8 cellular contexts compared by ENCODE assay signal in the genomic region with DNA sequence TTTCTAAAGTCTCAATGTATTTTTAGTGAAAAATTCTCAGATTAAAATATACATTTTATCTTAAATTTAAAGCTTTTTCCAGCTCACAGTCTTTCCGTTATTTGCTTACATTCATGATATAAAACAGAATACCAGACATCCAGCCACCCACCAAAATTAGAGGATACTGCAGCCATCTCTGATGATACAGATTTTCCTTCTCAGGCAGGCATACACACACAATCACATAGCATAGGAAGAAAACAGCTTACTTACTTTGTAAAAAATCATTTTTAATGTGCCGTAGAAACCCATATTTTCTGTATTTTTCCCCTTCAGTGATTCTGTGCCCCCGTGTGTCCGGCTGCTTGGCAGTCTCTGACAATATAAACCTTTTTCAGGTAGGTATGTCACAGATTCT.
DNase-seq lines count a peak whose midpoint lies in the region; ATAC-seq, FAIRE-seq and TF ChIP-seq lines count a peak whose summit lies in the region.

No MANE protein-coding gene starts in this region.

- H3K36me3 Mint-ChIP-seq in GM23338 (ENCODE audit: low read depth) = no peaks in the 10 kb centered on the region
- no peaks in the 10 kb centered on the region for H3K36me3 Mint-ChIP-seq in activated naive CD8-positive, alpha-beta T cell treated with anti-CD3 and anti-CD28 coated beads for 36 hours

- H3K27me3 Mint-ChIP-seq in GM23338 (ENCODE audit: insufficient read depth, low read depth, poor library complexity) = no peaks in the 10 kb centered on the region
- H3K27me3 Mint-ChIP-seq in activated naive CD8-positive, alpha-beta T cell treated with anti-CD3 and anti-CD28 coated beads for 36 hours = no peaks in the 10 kb centered on the region

- H3K9me3 ChIP-seq in thyroid gland = no peaks in the 10 kb centered on the region

- DNase-seq in GM23338 (ENCODE audit: low spot score) (no peak), thyroid gland (no peak), RPMI8226 (no peak), posterior cingulate gyrus (no peak), ACHN (no peak)
- no peak for DNase-seq in activated naive CD8-positive, alpha-beta T cell treated with anti-CD3 and anti-CD28 coated beads for 36 hours
- no peak for DNase-seq in activated CD4-positive, CD25-positive, alpha-beta regulatory T cell (lab: John Stamatoyannopoulos, UW)

- no peak for TF ChIP-seq CTCF in GM23338 (conservative IDR thresholded peaks at IDR 0.05; ENCODE audit: low read depth in 2 of 2)
- no peak for TF ChIP-seq CTCF in thyroid gland (IDR thresholded peaks at IDR 0.05)

- peak overlapping the region; percentile 4; the same call in 1 of the 3 replicates for H3K4me3 Mint-ChIP-seq in GM23338
- H3K4me3 Mint-ChIP-seq in activated naive CD8-positive, alpha-beta T cell treated with anti-CD3 and anti-CD28 coated beads for 36 hours = peak overlapping the region; percentile 56

- no peaks in the 10 kb centered on the region for H3F3A ChIP-seq in GM23338 (replicated peaks; ENCODE audit: low read depth)

- H3K36me3 ChIP-seq in GM23338 (ENCODE audit: insufficient read depth) (no peaks in the 10 kb centered on the region), thyroid gland (no peaks in the 10 kb centered on the region)

- in situ Hi-C loops in ACHN (cut with HindIII; ENCODE audit: low pct_ligation_motif_present, low pct_unique_long_range_greater_than_20kb, low sequenced_read_pairs) = no loop called here

- H3K9me2 ChIP-seq in GM23338 (ENCODE audit: insufficient read depth) = no peaks in the 10 kb centered on the region

- H3K4me2 ChIP-seq in GM23338 = peak overlapping the region; percentile 13; the same call in 1 of the 2 replicates

- H3K27me3 ChIP-seq in GM23338 (ENCODE audit: insufficient read depth) (no peaks in the 10 kb centered on the region), thyroid gland (no peaks in the 10 kb centered on the region)

- intact Hi-C loops in thyroid gland (cut with DNase I) (no loop called here), posterior cingulate gyrus (cut with DNase I) (no loop called here)

- no peak overlapping the region for H2AFZ ChIP-seq in GM23338

- no peak for TF ChIP-seq POLR2A in thyroid gland (IDR thresholded peaks at IDR 0.05)

- WGBS in thyroid gland, 2 donors = 19 to 23% methylated on average over 4 of the region's 4 CpGs

- H3K4me3 ChIP-seq in GM23338 (no peak overlapping the region), thyroid gland (replicated peaks in 1 of 3) (peak overlapping the region in 2 of 3 donors; percentile 3 to 70)

- peak overlapping the region; percentile 37 for H3K27ac Mint-ChIP-seq in GM23338
- H3K27ac Mint-ChIP-seq in activated naive CD8-positive, alpha-beta T cell treated with anti-CD3 and anti-CD28 coated beads for 36 hours = no peak overlapping the region

- no peaks in the 10 kb centered on the region for H4K20me1 ChIP-seq in GM23338 (replicated peaks; ENCODE audit: insufficient read depth)

- ATAC-seq in GM23338 = no peak

- peak; percentile 24 for FAIRE-seq in islet of Langerhans (lab: Jason Lieb, UNC)

- H3K4me1 Mint-ChIP-seq in GM23338 = peaks cover 18% of the 10 kb centered on the region
- H3K4me1 Mint-ChIP-seq in activated naive CD8-positive, alpha-beta T cell treated with anti-CD3 and anti-CD28 coated beads for 36 hours = peaks cover 23% of the 10 kb centered on the region

- H3K4me1 ChIP-seq in GM23338 (ENCODE audit: insufficient read depth) (peaks cover 15% of the 10 kb centered on the region; the same call in 1 of the 2 replicates), thyroid gland (no peaks in the 10 kb centered on the region)

- H3K9me3 Mint-ChIP-seq in GM23338 = no peaks in the 10 kb centered on the region
- no peaks in the 10 kb centered on the region for H3K9me3 Mint-ChIP-seq in activated naive CD8-positive, alpha-beta T cell treated with anti-CD3 and anti-CD28 coated beads for 36 hours

- no peaks in the 10 kb centered on the region for H3K79me2 ChIP-seq in GM23338 (replicated peaks; ENCODE audit: insufficient read depth)

- H3K27ac ChIP-seq in GM23338 (ENCODE audit: low read depth) (no peak overlapping the region), thyroid gland (peak overlapping the region; percentile 56 to 70 (median 58))

TF ChIP-seq in GM23338, 12 proteins besides CTCF, POLR2A, EP300 and RAD21 (continues in another document):
- TF ChIP-seq EZH2phosphoT487 (IDR thresholded peaks at IDR 0.05; ENCODE audit: unreplicated experiment) = no peak
- no peak for TF ChIP-seq JUNB (IDR thresholded peaks at IDR 0.05; ENCODE audit: unreplicated experiment)
- TF ChIP-seq ZNF114 (CRISPR knock-in tag; IDR thresholded peaks at IDR 0.05) = no peak
- TF ChIP-seq, protein P1, sequence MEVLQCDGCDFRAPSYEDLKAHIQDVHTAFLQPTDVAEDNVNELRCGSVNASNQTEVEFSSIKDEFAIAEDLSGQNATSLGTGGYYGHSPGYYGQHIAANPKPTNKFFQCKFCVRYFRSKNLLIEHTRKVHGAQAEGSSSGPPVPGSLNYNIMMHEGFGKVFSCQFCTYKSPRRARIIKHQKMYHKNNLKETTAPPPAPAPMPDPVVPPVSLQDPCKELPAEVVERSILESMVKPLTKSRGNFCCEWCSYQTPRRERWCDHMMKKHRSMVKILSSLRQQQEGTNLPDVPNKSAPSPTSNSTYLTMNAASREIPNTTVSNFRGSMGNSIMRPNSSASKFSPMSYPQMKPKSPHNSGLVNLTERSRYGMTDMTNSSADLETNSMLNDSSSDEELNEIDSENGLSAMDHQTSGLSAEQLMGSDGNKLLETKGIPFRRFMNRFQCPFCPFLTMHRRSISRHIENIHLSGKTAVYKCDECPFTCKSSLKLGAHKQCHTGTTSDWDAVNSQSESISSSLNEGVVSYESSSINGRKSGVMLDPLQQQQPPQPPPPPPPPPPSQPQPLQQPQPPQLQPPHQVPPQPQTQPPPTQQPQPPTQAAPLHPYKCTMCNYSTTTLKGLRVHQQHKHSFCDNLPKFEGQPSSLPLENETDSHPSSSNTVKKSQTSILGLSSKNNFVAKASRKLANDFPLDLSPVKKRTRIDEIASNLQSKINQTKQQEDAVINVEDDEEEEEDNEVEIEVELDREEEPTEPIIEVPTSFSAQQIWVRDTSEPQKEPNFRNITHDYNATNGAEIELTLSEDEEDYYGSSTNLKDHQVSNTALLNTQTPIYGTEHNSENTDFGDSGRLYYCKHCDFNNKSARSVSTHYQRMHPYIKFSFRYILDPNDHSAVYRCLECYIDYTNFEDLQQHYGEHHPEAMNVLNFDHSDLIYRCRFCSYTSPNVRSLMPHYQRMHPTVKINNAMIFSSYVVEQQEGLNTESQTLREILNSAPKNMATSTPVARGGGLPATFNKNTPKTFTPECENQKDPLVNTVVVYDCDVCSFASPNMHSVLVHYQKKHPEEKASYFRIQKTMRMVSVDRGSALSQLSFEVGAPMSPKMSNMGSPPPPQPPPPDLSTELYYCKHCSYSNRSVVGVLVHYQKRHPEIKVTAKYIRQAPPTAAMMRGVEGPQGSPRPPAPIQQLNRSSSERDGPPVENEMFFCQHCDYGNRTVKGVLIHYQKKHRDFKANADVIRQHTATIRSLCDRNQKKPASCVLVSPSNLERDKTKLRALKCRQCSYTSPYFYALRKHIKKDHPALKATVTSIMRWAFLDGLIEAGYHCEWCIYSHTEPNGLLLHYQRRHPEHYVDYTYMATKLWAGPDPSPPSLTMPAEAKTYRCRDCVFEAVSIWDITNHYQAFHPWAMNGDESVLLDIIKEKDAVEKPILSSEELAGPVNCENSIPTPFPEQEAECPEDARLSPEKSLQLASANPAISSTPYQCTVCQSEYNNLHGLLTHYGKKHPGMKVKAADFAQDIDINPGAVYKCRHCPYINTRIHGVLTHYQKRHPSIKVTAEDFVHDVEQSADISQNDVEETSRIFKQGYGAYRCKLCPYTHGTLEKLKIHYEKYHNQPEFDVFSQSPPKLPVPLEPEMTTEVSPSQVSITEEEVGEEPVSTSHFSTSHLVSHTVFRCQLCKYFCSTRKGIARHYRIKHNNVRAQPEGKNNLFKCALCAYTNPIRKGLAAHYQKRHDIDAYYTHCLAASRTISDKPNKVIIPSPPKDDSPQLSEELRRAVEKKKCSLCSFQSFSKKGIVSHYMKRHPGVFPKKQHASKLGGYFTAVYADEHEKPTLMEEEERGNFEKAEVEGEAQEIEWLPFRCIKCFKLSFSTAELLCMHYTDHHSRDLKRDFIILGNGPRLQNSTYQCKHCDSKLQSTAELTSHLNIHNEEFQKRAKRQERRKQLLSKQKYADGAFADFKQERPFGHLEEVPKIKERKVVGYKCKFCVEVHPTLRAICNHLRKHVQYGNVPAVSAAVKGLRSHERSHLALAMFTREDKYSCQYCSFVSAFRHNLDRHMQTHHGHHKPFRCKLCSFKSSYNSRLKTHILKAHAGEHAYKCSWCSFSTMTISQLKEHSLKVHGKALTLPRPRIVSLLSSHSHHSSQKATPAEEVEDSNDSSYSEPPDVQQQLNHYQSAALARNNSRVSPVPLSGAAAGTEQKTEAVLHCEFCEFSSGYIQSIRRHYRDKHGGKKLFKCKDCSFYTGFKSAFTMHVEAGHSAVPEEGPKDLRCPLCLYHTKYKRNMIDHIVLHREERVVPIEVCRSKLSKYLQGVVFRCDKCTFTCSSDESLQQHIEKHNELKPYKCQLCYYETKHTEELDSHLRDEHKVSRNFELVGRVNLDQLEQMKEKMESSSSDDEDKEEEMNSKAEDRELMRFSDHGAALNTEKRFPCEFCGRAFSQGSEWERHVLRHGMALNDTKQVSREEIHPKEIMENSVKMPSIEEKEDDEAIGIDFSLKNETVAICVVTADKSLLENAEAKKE (CRISPR knock-in tag; IDR thresholded peaks at IDR 0.05) = no peak
- TF ChIP-seq, protein P2, sequence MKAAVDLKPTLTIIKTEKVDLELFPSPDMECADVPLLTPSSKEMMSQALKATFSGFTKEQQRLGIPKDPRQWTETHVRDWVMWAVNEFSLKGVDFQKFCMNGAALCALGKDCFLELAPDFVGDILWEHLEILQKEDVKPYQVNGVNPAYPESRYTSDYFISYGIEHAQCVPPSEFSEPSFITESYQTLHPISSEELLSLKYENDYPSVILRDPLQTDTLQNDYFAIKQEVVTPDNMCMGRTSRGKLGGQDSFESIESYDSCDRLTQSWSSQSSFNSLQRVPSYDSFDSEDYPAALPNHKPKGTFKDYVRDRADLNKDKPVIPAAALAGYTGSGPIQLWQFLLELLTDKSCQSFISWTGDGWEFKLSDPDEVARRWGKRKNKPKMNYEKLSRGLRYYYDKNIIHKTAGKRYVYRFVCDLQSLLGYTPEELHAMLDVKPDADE (IDR thresholded peaks at IDR 0.05) = no peak
- TF ChIP-seq POLR2AphosphoS5 (IDR thresholded peaks at IDR 0.05; ENCODE audit: low read depth) = no peak
